2 cellular contexts compared by ENCODE assay signal in genomic region chrX:50814701-50815476, GRCh38.
TF ChIP-seq lines count a peak whose summit lies in the region.

No MANE protein-coding gene starts in this region.

TF ChIP-seq in HepG2, 621 proteins besides CTCF, POLR2A, EP300 and RAD21:
- TF ChIP-seq ZFP90 (CRISPR knock-in tag; IDR thresholded peaks at IDR 0.05; ENCODE audit: borderline replicate concordance) (no peak), SIX1 (CRISPR knock-in tag; IDR thresholded peaks at IDR 0.05; ENCODE audit: borderline replicate concordance) (no peak), ATF7 (IDR thresholded peaks at IDR 0.05) (no peak), ATF7 (CRISPR knock-in tag; IDR thresholded peaks at IDR 0.05) (no peak), ESRRA (CRISPR knock-in tag; IDR thresholded peaks at IDR 0.05; ENCODE audit: low read depth) (no peak)
- TF ChIP-seq, protein P1, sequence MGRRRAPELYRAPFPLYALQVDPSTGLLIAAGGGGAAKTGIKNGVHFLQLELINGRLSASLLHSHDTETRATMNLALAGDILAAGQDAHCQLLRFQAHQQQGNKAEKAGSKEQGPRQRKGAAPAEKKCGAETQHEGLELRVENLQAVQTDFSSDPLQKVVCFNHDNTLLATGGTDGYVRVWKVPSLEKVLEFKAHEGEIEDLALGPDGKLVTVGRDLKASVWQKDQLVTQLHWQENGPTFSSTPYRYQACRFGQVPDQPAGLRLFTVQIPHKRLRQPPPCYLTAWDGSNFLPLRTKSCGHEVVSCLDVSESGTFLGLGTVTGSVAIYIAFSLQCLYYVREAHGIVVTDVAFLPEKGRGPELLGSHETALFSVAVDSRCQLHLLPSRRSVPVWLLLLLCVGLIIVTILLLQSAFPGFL (CRISPR knock-in tag; IDR thresholded peaks at IDR 0.05) = no peak

TF ChIP-seq in neural cell, 6 proteins besides CTCF, POLR2A, EP300 and RAD21:
- TF ChIP-seq EZH2 (IDR thresholded peaks at IDR 0.05; ENCODE audit: borderline replicate concordance, insufficient read depth, low read length, poor library complexity, severe bottlenecking) (no peak), TAF1 (IDR thresholded peaks at IDR 0.05; ENCODE audit: low read depth) (no peak), SMC3 (conservative IDR thresholded peaks at IDR 0.05; ENCODE audit: poor library complexity) (no peak), POLR2AphosphoS5 (IDR thresholded peaks at IDR 0.05) (no peak)
- TF ChIP-seq, protein P2, sequence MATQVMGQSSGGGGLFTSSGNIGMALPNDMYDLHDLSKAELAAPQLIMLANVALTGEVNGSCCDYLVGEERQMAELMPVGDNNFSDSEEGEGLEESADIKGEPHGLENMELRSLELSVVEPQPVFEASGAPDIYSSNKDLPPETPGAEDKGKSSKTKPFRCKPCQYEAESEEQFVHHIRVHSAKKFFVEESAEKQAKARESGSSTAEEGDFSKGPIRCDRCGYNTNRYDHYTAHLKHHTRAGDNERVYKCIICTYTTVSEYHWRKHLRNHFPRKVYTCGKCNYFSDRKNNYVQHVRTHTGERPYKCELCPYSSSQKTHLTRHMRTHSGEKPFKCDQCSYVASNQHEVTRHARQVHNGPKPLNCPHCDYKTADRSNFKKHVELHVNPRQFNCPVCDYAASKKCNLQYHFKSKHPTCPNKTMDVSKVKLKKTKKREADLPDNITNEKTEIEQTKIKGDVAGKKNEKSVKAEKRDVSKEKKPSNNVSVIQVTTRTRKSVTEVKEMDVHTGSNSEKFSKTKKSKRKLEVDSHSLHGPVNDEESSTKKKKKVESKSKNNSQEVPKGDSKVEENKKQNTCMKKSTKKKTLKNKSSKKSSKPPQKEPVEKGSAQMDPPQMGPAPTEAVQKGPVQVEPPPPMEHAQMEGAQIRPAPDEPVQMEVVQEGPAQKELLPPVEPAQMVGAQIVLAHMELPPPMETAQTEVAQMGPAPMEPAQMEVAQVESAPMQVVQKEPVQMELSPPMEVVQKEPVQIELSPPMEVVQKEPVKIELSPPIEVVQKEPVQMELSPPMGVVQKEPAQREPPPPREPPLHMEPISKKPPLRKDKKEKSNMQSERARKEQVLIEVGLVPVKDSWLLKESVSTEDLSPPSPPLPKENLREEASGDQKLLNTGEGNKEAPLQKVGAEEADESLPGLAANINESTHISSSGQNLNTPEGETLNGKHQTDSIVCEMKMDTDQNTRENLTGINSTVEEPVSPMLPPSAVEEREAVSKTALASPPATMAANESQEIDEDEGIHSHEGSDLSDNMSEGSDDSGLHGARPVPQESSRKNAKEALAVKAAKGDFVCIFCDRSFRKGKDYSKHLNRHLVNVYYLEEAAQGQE (IDR thresholded peaks at IDR 0.05; ENCODE audit: borderline replicate concordance) = no peak
